27 cellular contexts compared by ENCODE assay signal in genomic region chr3:25107918-25108617, GRCh38.
"Had no signal": no experiment of that assay in that cellular context is flagged by ENCODE, and none has a peak within 500 bp of the region (broad histone marks: within the 10 kb centered on the region; RNA-seq: fewer than 3 reads in every experiment).

No MANE protein-coding gene starts in this region.

- H3K27me3 ChIP-seq: MG63, Peyer's patch had no signal

- ATAC-seq: activated T-helper 17 cell treated with anti-CD3 and anti-CD28 coated beads, Interleukin-2, amount 50 U/mL, for 72 hours had no signal

- H3K27me3 Mint-ChIP-seq: activated CD4-positive, alpha-beta memory T cell treated with anti-CD3 and anti-CD28 coated beads for 36 hours; activated CD4-positive, alpha-beta T cell treated with anti-CD3 and anti-CD28 coated beads, Interleukin-2, amount 10 ng/mL, durations not matched to agents 7 days and 5 days; activated naive CD8-positive, alpha-beta T cell; activated T-helper 17 cell treated with anti-CD3 and anti-CD28 coated beads, Interleukin-2, amount 50 U/mL, for 72 hours; brain had no signal

- H3K4me1 ChIP-seq: Peyer's patch had no signal

- H3K27ac ChIP-seq: KMS-11, Peyer's patch, VCaP had no signal

- DNase-seq: activated CD4-positive, alpha-beta memory T cell treated with anti-CD3 and anti-CD28 coated beads for 36 hours; activated CD4-positive, alpha-beta T cell treated with anti-CD3 and anti-CD28 coated beads, Interleukin-2, amount 10 ng/mL, durations not matched to agents 7 days and 5 days; activated CD4-positive, CD25-positive, alpha-beta regulatory T cell; activated CD8-positive, alpha-beta memory T cell treated with anti-CD3 and anti-CD28 coated beads for 24 hours; activated gamma-delta T cell; activated naive CD4-positive, alpha-beta T cell treated with anti-CD3 and anti-CD28 coated beads for 36 hours; activated T-cell treated with anti-CD3 and anti-CD28 coated beads, Interleukin-2, amount 50 U/mL, for 48 hours; amygdala; MG63; MV-4-11; NCI-H1092 treated with DMSO at 0.1 percent for 48 hours; NCI-H1417 treated with DMSO at 0.1 percent for 48 hours; NCI-H1694; NCI-H2029; NCI-H2107; NCI-H2171 treated with DMSO at 0.1 percent for 48 hours; NCI-H226; NCI-H526 treated with DMSO at 0.1 percent for 48 hours; NK-92 treated with Interleukin-12 subunit alpha and Interleukin-12 subunit beta, amount 100 ng/mL, for 24 hours; Peyer's patch; SHP77 treated with DMSO at 0.1 percent for 48 hours; T-helper 1 cell had no signal

- H3K4me3 ChIP-seq: MG63, Peyer's patch had no signal

- H3K36me3 Mint-ChIP-seq: activated CD4-positive, alpha-beta memory T cell treated with anti-CD3 and anti-CD28 coated beads for 36 hours; activated naive CD8-positive, alpha-beta T cell; brain had no signal

- H3K4me1 Mint-ChIP-seq: activated CD4-positive, alpha-beta T cell treated with anti-CD3 and anti-CD28 coated beads, Interleukin-2, amount 10 ng/mL, durations not matched to agents 7 days and 5 days; activated T-helper 17 cell treated with anti-CD3 and anti-CD28 coated beads, Interleukin-2, amount 50 U/mL, for 72 hours had no signal

- H3K36me3 ChIP-seq: MG63, Peyer's patch had no signal

- H3K9ac ChIP-seq: KMS-11 had no signal

- H3K9me3 Mint-ChIP-seq: activated CD4-positive, alpha-beta T cell treated with anti-CD3 and anti-CD28 coated beads, Interleukin-2, amount 10 ng/mL, durations not matched to agents 7 days and 5 days; brain had no signal

- H3K4me3 Mint-ChIP-seq: activated CD4-positive, alpha-beta memory T cell treated with anti-CD3 and anti-CD28 coated beads for 36 hours; activated CD4-positive, alpha-beta T cell treated with anti-CD3 and anti-CD28 coated beads, Interleukin-2, amount 10 ng/mL, durations not matched to agents 7 days and 5 days; activated naive CD4-positive, alpha-beta T cell treated with anti-CD3 and anti-CD28 coated beads for 36 hours; activated naive CD8-positive, alpha-beta T cell; activated T-helper 17 cell treated with anti-CD3 and anti-CD28 coated beads, Interleukin-2, amount 50 U/mL, for 72 hours; brain had no signal

- H3K27ac Mint-ChIP-seq: activated CD4-positive, alpha-beta memory T cell treated with anti-CD3 and anti-CD28 coated beads for 36 hours; activated CD4-positive, alpha-beta T cell treated with anti-CD3 and anti-CD28 coated beads, Interleukin-2, amount 10 ng/mL, durations not matched to agents 7 days and 5 days; activated naive CD4-positive, alpha-beta T cell treated with anti-CD3 and anti-CD28 coated beads for 36 hours; activated naive CD8-positive, alpha-beta T cell; activated T-helper 17 cell treated with anti-CD3 and anti-CD28 coated beads, Interleukin-2, amount 50 U/mL, for 72 hours; brain had no signal

- H3K9me3 ChIP-seq: MG63, Peyer's patch had no signal

- H3K4me2 ChIP-seq: KMS-11 had no signal
